Comparison of ENCODE assay signal across 27 cellular contexts in genomic region chr15:84903751-84904150, GRCh38. TPM values are rescaled to one million over a fixed set of nuclear protein-coding genes. Genes with fewer than 3 reads are reported as not detected.
DNase-seq lines count a peak whose midpoint lies in the region; ATAC-seq and TF ChIP-seq lines count a peak whose summit lies in the region.
"Had no signal": no experiment of that assay in that cellular context is flagged by ENCODE, and none has a peak within 500 bp of the region (broad histone marks: within the 10 kb centered on the region; RNA-seq: fewer than 3 reads in every experiment).

No MANE protein-coding gene starts in this region.

- H2AFZ ChIP-seq in neuronal stem cell (ENCODE audit: low read length) = no peak overlapping the region
- H2AFZ ChIP-seq: GM23338 had no signal

- H4K8ac ChIP-seq in neuronal stem cell (ENCODE audit: low read depth, low read length) = no peak overlapping the region

- H3K4me3 ChIP-seq in heart right ventricle (no peak overlapping the region), coronary artery (no peak overlapping the region), neuronal stem cell (ENCODE audit: low read length in 2 of 2) (no peak overlapping the region), aorta (ENCODE audit: low read length in 2 of 2) (no peak overlapping the region)
- H3K4me3 ChIP-seq: GM23338, Peyer's patch, SJSA1 had no signal

- H3K18ac ChIP-seq in neuronal stem cell (ENCODE audit: low read length) = peak overlapping the region; percentile 18

- H3K27me3 ChIP-seq in heart right ventricle (no peaks in the 10 kb centered on the region), neuronal stem cell (ENCODE audit: control insufficient read depth in 3 of 3, insufficient read depth in 3 of 3, low read depth in 1 of 3, low read length in 3 of 3) (no peaks in the 10 kb centered on the region), aorta (ENCODE audit: control insufficient read depth in 1 of 2, insufficient read depth in 2 of 2, low read length in 1 of 2) (no peaks in the 10 kb centered on the region)
- H3K27me3 ChIP-seq: Peyer's patch, SJSA1 had no signal

- no peak overlapping the region for H3K23ac ChIP-seq in neuronal stem cell (ENCODE audit: low read depth, low read length, poor library complexity)

- no peak overlapping the region for H3K4me2 ChIP-seq in neuronal stem cell (ENCODE audit: insufficient read depth, low read length, poor library complexity, severe bottlenecking)
- H3K4me2 ChIP-seq: GM23338 had no signal

- no peak overlapping the region for H3K14ac ChIP-seq in neuronal stem cell (ENCODE audit: low read length)

- peak in 3 of 8 donors; percentile 3 to 8 (median 7) for ATAC-seq in heart right ventricle
- no peak for ATAC-seq in Right ventricle myocardium superior (ENCODE audit: poor library complexity)
- peak; percentile 16 for ATAC-seq in aorta (ENCODE audit: low FRiP score)
- ATAC-seq: CD8-positive, alpha-beta T cell; GM23338 had no signal

- H2BK5ac ChIP-seq in neuronal stem cell (ENCODE audit: low read length) = peak overlapping the region; percentile 6

- peaks cover 6 to 38% (median 21%) of the 10 kb centered on the region in 9 donors for H3K4me1 ChIP-seq in heart right ventricle
- no peaks in the 10 kb centered on the region for H3K4me1 ChIP-seq in neuronal stem cell (ENCODE audit: control insufficient read depth in 2 of 2, insufficient read depth in 1 of 2, low read depth in 1 of 2, low read length in 2 of 2)
- peaks cover 0 to 4% of the 10 kb centered on the region in 2 donors for H3K4me1 ChIP-seq in aorta (ENCODE audit: control insufficient read depth in 1 of 2, insufficient read depth in 2 of 2, low read length in 2 of 2)
- H3K4me1 ChIP-seq: Peyer's patch, SJSA1 had no signal

- H2BK15ac ChIP-seq in neuronal stem cell (ENCODE audit: low read length) = no peak overlapping the region

- TF ChIP-seq CTCF in heart right ventricle (IDR thresholded peaks at IDR 0.05) (no peak), coronary artery (IDR thresholded peaks at IDR 0.05) (no peak)

- 87 to 97% methylated on average over 2 of the region's 2 CpGs for WGBS in heart right ventricle, 2 donors
- no CpG with 5 or more reads among the region's 2 CpGs for WGBS in neuronal stem cell (ENCODE audit: extremely low coverage in 2 of 2, insufficient read length in 2 of 2, insufficient replicate concordance in 1 of 2), 2 donors
- 66 to 70% methylated on average over 2 of the region's 2 CpGs for WGBS in aorta, 2 donors

- no peaks in the 10 kb centered on the region for H3K79me1 ChIP-seq in neuronal stem cell (ENCODE audit: low read depth, low read length)

- H3K9me3 ChIP-seq in heart right ventricle (peaks cover 0 to 13% (median 0%) of the 10 kb centered on the region in 11 donors), neuronal stem cell (replicated peaks in 1 of 2; ENCODE audit: control insufficient read depth in 2 of 2, insufficient read depth in 1 of 2, low read depth in 1 of 2, low read length in 2 of 2) (peaks cover 0 to 5% of the 10 kb centered on the region in 2 donors), aorta (ENCODE audit: control insufficient read depth, low read length) (no peaks in the 10 kb centered on the region)
- H3K9me3 ChIP-seq: SJSA1 had no signal

- no peaks in the 10 kb centered on the region for H3K36me3 ChIP-seq in heart right ventricle
- no peaks in the 10 kb centered on the region for H3K36me3 ChIP-seq in neuronal stem cell (replicated peaks in 1 of 2; ENCODE audit: control insufficient read depth in 2 of 2, insufficient read depth in 2 of 2, low read length in 2 of 2)
- no peaks in the 10 kb centered on the region for H3K36me3 ChIP-seq in aorta (ENCODE audit: control insufficient read depth in 1 of 2, insufficient read depth in 2 of 2, low read length in 1 of 2)
- H3K36me3 ChIP-seq: SJSA1 had no signal

- H3K27ac ChIP-seq in heart right ventricle (peak overlapping the region in 9 of 10 donors; percentile 30 to 91 (median 78)), coronary artery (peak overlapping the region; percentile 44 to 78), neuronal stem cell (replicated peaks; ENCODE audit: low read length) (no peak overlapping the region), aorta (ENCODE audit: low read depth in 1 of 2, low read length in 2 of 2) (peak overlapping the region; percentile 89 to 91)
- H3K27ac ChIP-seq: Peyer's patch, SJSA1 had no signal

- H2BK12ac ChIP-seq in neuronal stem cell (ENCODE audit: low read length) = no peak overlapping the region

- H2BK120ac ChIP-seq in neuronal stem cell (ENCODE audit: low read depth, low read length) = no peak overlapping the region

- no peak overlapping the region for H4K91ac ChIP-seq in neuronal stem cell (ENCODE audit: low read depth, low read length, poor library complexity)

- no peak for DNase-seq in heart right ventricle
- DNase-seq in Right ventricle myocardium superior = no peak
- no peak for DNase-seq in coronary artery (ENCODE audit: low spot score)
- no peak for DNase-seq in neuronal stem cell (ENCODE audit: low spot score)
- DNase-seq in aorta = no peak
- no peak for DNase-seq in COLO829 (ENCODE audit: low spot score)
- no peak for DNase-seq in NCI-H510A treated with DMSO at 0.1 percent for 48 hours (lab: John Stamatoyannopoulos, UW)
- DNase-seq: AML-193; Calu3; CD8-positive, alpha-beta T cell; DMS153; HCEC 1CT; Karpas-422; MV-4-11; NCI-H1105 treated with DMSO at 0.1 percent for 48 hours; NCI-H2029 treated with DMSO at 0.1 percent for 48 hours; NCI-H345; NCI-H526; Peyer's patch had no signal

- H2AK5ac ChIP-seq in neuronal stem cell (ENCODE audit: low read depth, low read length) = peak overlapping the region; percentile 25

- intact Hi-C loops in heart right ventricle (cut with DNase I) (no loop called here), Right ventricle myocardium superior (cut with DNase I) (no loop called here), aorta (cut with DNase I) (no loop called here)

- H3K9ac ChIP-seq in neuronal stem cell (ENCODE audit: low read depth, low read length, poor library complexity) = no peak overlapping the region

- no peak overlapping the region for H3K4ac ChIP-seq in neuronal stem cell (ENCODE audit: low read length)

RNA-seq across cellular contexts. Expression of gene SLC28A1, which starts 19.3 kb away (rescaled TPM):
- total RNA-seq in heart right ventricle (1 to 10 TPM in 8 of 10 donors, under 1 TPM in 2; 0.26 to 2.2 (median 1.6) TPM), Right ventricle myocardium superior (0.46 TPM), aorta (1 to 10 TPM; 2.0 to 4.1 TPM)
- polyA plus RNA-seq in heart right ventricle (1 to 10 TPM in 1 of 2 donors, under 1 TPM in 1; 0.07 to 1.3 TPM), aorta (1 to 10 TPM in 1 of 2 donors, under 1 TPM in 1; 0.97 to 2.8 TPM)
- not detected for polyA plus RNA-seq in neuronal stem cell (2013, experiment 1 of 2)
- not detected for polyA plus RNA-seq in neuronal stem cell (2013, experiment 2 of 2)
- total RNA-seq: A172; CD8-positive, alpha-beta T cell; G401; GM23338; M059J; OCI-LY7; SJSA1 had no signal
- polyA plus RNA-seq: AG04450, GM23338, IgD-negative memory B cell had no signal
